In the genomic region with DNA sequence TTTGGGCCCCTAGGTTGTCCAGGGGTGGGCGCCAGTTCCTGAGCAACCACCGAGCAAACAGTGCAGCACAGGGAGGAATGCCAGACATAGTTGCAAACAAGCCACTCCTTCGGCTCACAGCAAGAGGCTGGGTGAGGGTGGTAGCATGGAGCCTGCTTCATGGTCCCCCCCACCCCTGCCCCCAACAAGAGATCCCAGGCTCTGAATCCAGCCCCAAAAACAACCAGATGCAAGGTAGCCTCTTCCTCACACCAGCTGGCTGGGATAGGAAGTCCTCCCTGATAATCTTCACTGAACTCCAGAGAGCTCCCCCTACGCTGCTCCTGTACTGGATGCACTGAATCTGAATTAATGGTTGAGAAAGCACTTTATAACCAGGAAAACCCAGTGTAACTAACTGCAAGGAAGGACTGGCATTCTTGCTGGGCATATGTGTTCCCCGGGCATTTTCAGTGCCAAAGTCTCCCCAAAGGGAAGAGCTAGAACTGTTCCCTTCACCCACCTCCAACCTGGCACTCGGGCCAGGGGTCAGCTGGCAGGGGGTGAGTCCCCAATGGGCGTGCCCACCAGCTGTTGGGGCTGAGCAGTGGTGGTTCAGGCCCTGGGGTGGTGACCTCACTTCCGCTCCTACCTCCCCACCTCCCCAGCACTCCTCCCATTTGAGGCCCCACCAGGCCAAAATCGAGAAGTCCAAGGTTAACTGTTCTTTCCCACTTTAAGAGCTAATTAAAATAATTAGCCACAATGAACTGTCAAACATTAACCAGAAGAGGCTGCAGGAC, we compare ENCODE assay signal across 1 cellular context.
TF ChIP-seq lines count a peak whose summit lies in the region.

No MANE protein-coding gene starts in this region.

TF ChIP-seq in GM12878, 131 proteins besides CTCF, POLR2A, EP300 and RAD21:
- TF ChIP-seq, protein P1, sequence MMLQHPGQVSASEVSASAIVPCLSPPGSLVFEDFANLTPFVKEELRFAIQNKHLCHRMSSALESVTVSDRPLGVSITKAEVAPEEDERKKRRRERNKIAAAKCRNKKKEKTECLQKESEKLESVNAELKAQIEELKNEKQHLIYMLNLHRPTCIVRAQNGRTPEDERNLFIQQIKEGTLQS (IDR thresholded peaks at IDR 0.05; ENCODE audit: borderline replicate concordance, extremely low read depth, low read depth, low read length): no peak
- peak; percentile 33; the same call in 1 of the 2 replicates for TF ChIP-seq CREM (IDR thresholded peaks at IDR 0.05; ENCODE audit: low read depth)
- TF ChIP-seq SRF (IDR thresholded peaks at IDR 0.05; ENCODE audit: low read depth in 2 of 2, low read length in 2 of 2): no peak
- TF ChIP-seq SPI1 (IDR thresholded peaks at IDR 0.05; ENCODE audit: borderline replicate concordance, insufficient read depth, low read depth, low read length): peak; percentile 39; the same call in 1 of the 2 replicates
- TF ChIP-seq RAD51 (IDR thresholded peaks at IDR 0.05): 0 out of 2 replicates have a peak, but pooled peaks have one; percentile 9
- TF ChIP-seq, protein P2, sequence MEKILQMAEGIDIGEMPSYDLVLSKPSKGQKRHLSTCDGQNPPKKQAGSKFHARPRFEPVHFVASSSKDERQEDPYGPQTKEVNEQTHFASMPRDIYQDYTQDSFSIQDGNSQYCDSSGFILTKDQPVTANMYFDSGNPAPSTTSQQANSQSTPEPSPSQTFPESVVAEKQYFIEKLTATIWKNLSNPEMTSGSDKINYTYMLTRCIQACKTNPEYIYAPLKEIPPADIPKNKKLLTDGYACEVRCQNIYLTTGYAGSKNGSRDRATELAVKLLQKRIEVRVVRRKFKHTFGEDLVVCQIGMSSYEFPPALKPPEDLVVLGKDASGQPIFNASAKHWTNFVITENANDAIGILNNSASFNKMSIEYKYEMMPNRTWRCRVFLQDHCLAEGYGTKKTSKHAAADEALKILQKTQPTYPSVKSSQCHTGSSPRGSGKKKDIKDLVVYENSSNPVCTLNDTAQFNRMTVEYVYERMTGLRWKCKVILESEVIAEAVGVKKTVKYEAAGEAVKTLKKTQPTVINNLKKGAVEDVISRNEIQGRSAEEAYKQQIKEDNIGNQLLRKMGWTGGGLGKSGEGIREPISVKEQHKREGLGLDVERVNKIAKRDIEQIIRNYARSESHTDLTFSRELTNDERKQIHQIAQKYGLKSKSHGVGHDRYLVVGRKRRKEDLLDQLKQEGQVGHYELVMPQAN (conservative IDR thresholded peaks at IDR 0.05): peak; percentile 89
- TF ChIP-seq TBL1XR1 (IDR thresholded peaks at IDR 0.05; ENCODE audit: low read depth, low read length): no peak
- TF ChIP-seq GABPA (IDR thresholded peaks at IDR 0.05; ENCODE audit: low read depth): 0 out of 2 replicates have a peak, but pooled peaks have one; percentile 28
- peak; percentile 82 for TF ChIP-seq NR2F1 (conservative IDR thresholded peaks at IDR 0.05)
- TF ChIP-seq, protein P3, sequence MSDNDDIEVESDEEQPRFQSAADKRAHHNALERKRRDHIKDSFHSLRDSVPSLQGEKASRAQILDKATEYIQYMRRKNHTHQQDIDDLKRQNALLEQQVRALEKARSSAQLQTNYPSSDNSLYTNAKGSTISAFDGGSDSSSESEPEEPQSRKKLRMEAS (IDR thresholded peaks at IDR 0.05; ENCODE audit: low read depth, low read length): no peak
- TF ChIP-seq HDAC2 (IDR thresholded peaks at IDR 0.05): no peak
- TF ChIP-seq, protein P4, sequence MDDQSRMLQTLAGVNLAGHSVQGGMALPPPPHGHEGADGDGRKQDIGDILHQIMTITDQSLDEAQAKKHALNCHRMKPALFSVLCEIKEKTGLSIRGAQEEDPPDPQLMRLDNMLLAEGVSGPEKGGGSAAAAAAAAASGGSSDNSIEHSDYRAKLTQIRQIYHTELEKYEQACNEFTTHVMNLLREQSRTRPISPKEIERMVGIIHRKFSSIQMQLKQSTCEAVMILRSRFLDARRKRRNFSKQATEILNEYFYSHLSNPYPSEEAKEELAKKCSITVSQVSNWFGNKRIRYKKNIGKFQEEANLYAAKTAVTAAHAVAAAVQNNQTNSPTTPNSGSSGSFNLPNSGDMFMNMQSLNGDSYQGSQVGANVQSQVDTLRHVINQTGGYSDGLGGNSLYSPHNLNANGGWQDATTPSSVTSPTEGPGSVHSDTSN (IDR thresholded peaks at IDR 0.05; ENCODE audit: insufficient replicate concordance, low read depth, low read length): peak; percentile 13
- peak; percentile 73; the same call in 1 of the 2 replicates for TF ChIP-seq SIN3A (IDR thresholded peaks at IDR 0.05; ENCODE audit: low read depth, low read length)
- TF ChIP-seq, protein P5, sequence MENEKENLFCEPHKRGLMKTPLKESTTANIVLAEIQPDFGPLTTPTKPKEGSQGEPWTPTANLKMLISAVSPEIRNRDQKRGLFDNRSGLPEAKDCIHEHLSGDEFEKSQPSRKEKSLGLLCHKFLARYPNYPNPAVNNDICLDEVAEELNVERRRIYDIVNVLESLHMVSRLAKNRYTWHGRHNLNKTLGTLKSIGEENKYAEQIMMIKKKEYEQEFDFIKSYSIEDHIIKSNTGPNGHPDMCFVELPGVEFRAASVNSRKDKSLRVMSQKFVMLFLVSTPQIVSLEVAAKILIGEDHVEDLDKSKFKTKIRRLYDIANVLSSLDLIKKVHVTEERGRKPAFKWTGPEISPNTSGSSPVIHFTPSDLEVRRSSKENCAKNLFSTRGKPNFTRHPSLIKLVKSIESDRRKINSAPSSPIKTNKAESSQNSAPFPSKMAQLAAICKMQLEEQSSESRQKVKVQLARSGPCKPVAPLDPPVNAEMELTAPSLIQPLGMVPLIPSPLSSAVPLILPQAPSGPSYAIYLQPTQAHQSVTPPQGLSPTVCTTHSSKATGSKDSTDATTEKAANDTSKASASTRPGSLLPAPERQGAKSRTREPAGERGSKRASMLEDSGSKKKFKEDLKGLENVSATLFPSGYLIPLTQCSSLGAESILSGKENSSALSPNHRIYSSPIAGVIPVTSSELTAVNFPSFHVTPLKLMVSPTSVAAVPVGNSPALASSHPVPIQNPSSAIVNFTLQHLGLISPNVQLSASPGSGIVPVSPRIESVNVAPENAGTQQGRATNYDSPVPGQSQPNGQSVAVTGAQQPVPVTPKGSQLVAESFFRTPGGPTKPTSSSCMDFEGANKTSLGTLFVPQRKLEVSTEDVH (IDR thresholded peaks at IDR 0.05; ENCODE audit: low read depth, partially characterized antibody): no peak
- no peak for TF ChIP-seq PML (IDR thresholded peaks at IDR 0.05; ENCODE audit: low read length)
- TF ChIP-seq RUNX3 (IDR thresholded peaks at IDR 0.05; ENCODE audit: low read length): peak; percentile 37
- TF ChIP-seq HDAC6 (IDR thresholded peaks at IDR 0.05; ENCODE audit: unreplicated experiment): no peak
- peak in 1 of 2 experiments; percentile 37; a peak in 1 of 3 replicates for TF ChIP-seq EGR1 (IDR thresholded peaks at IDR 0.05; ENCODE audit: borderline replicate concordance in 1 of 2, low read depth in 2 of 2, low read length in 2 of 2)
- 0 out of 2 replicates have a peak, but pooled peaks have one; percentile 43 for TF ChIP-seq TCF12 (IDR thresholded peaks at IDR 0.05; ENCODE audit: low read depth, low read length)
- TF ChIP-seq TCF7 (IDR thresholded peaks at IDR 0.05; ENCODE audit: borderline replicate concordance): no peak
- no peak for TF ChIP-seq SREBF1 (IDR thresholded peaks at IDR 0.05; ENCODE audit: low read length)
- TF ChIP-seq, protein P6, sequence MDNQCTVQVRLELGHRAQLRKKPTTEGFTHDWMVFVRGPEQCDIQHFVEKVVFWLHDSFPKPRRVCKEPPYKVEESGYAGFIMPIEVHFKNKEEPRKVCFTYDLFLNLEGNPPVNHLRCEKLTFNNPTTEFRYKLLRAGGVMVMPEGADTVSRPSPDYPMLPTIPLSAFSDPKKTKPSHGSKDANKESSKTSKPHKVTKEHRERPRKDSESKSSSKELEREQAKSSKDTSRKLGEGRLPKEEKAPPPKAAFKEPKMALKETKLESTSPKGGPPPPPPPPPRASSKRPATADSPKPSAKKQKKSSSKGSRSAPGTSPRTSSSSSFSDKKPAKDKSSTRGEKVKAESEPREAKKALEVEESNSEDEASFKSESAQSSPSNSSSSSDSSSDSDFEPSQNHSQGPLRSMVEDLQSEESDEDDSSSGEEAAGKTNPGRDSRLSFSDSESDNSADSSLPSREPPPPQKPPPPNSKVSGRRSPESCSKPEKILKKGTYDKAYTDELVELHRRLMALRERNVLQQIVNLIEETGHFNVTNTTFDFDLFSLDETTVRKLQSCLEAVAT (IDR thresholded peaks at IDR 0.05): no peak
- no peak for TF ChIP-seq CBX5 (IDR thresholded peaks at IDR 0.05; ENCODE audit: low read depth)
- TF ChIP-seq ZBED1 (IDR thresholded peaks at IDR 0.05; ENCODE audit: borderline replicate concordance): no peak
- TF ChIP-seq, protein P7, sequence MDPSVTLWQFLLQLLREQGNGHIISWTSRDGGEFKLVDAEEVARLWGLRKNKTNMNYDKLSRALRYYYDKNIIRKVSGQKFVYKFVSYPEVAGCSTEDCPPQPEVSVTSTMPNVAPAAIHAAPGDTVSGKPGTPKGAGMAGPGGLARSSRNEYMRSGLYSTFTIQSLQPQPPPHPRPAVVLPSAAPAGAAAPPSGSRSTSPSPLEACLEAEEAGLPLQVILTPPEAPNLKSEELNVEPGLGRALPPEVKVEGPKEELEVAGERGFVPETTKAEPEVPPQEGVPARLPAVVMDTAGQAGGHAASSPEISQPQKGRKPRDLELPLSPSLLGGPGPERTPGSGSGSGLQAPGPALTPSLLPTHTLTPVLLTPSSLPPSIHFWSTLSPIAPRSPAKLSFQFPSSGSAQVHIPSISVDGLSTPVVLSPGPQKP (IDR thresholded peaks at IDR 0.05; ENCODE audit: low read depth, low read length): peak; percentile 30; the same call in 1 of the 2 replicates
- TF ChIP-seq CREB1 (IDR thresholded peaks at IDR 0.05; ENCODE audit: low read depth): peak; percentile 61; the same call in 1 of the 2 replicates
- TF ChIP-seq CBX3 (IDR thresholded peaks at IDR 0.05; ENCODE audit: borderline replicate concordance, low read depth): no peak
- TF ChIP-seq EZH2 (IDR thresholded peaks at IDR 0.05; ENCODE audit: borderline replicate concordance, control insufficient read depth, low read depth, low read length): no peak
- peak; percentile 89 for TF ChIP-seq ATF7 (IDR thresholded peaks at IDR 0.05; ENCODE audit: low read depth)
- TF ChIP-seq MTA2 (IDR thresholded peaks at IDR 0.05; ENCODE audit: low read depth): peak; percentile 68
- no peak for TF ChIP-seq CBFB (IDR thresholded peaks at IDR 0.05; ENCODE audit: low read depth)
- TF ChIP-seq KLF5 (IDR thresholded peaks at IDR 0.05; ENCODE audit: partially characterized antibody): no peak
- TF ChIP-seq TCF3 (IDR thresholded peaks at IDR 0.05; ENCODE audit: borderline replicate concordance, insufficient read depth, low read depth, low read length): 0 out of 2 replicates have a peak, but pooled peaks have one; percentile 48
TF ChIP-seq in GM12878: peak in this region for 16.
